ENCODE assay signal across 20 cellular contexts in genomic region chr1:15201849-15202551, GRCh38. TPM values are rescaled to one million over a fixed set of nuclear protein-coding genes. Genes with fewer than 3 reads are reported as not detected.
DNase-seq lines count a peak whose midpoint lies in the region; ATAC-seq and TF ChIP-seq lines count a peak whose summit lies in the region.
"Had no signal": no experiment of that assay in that cellular context is flagged by ENCODE, and none has a peak within 500 bp of the region (broad histone marks: within the 10 kb centered on the region; RNA-seq: fewer than 3 reads in every experiment).

No MANE protein-coding gene starts in this region.

- peak overlapping the region; percentile 98 for H3K27ac ChIP-seq in PC-9
- H3K27ac ChIP-seq in epithelial cell of prostate, result peak overlapping the region; percentile 84
- peak overlapping the region; percentile 74 to 81 for H3K27ac ChIP-seq in tibial artery
- H3K27ac ChIP-seq: BLaER1, RWPE1, thyroid gland had no signal

- no peak for TF ChIP-seq CTCF in PC-9 (conservative IDR thresholded peaks at IDR 0.05)
- TF ChIP-seq CTCF in tibial artery (IDR thresholded peaks at IDR 0.05), result no peak

- peak overlapping the region; percentile 57 for H3K4me2 ChIP-seq in PC-9
- H3K4me2 ChIP-seq: BLaER1 had no signal

- H3K27ac Mint-ChIP-seq in stimulated activated effector memory CD8-positive, alpha-beta T cell treated with anti-CD3 and anti-CD28 coated beads, Interleukin-12 subunit alpha, Interleukin-12 subunit beta, amount 100 ng/mL, for 72 hours, result no peak overlapping the region
- H3K27ac Mint-ChIP-seq: activated CD4-positive, alpha-beta T cell treated with anti-CD3 and anti-CD28 coated beads, Interleukin-2, amount 10 ng/mL, durations not matched to agents 24 days and 14 days had no signal

- H3K36me3 Mint-ChIP-seq in stimulated activated effector memory CD8-positive, alpha-beta T cell treated with anti-CD3 and anti-CD28 coated beads, Interleukin-12 subunit alpha, Interleukin-12 subunit beta, amount 100 ng/mL, for 72 hours, result no peaks in the 10 kb centered on the region

- peaks cover 19% of the 10 kb centered on the region; the same call in 1 of the 2 replicates for H3F3A ChIP-seq in PC-9 (ENCODE audit: insufficient read depth, low read depth)

- H3K4me3 ChIP-seq in PC-9 (no peak overlapping the region), tibial artery (peak overlapping the region in 1 of 2 donors; percentile 25)
- H3K4me3 ChIP-seq: BLaER1, dorsolateral prefrontal cortex, heart right ventricle, thyroid gland had no signal

- POLR2A ChIA-PET in PC-9 (lab: Charles Lee; ENCODE audit: unreplicated experiment), result interaction anchor here (0.6 kb wide), 1 partner anchor 597 kb away, joined by 3 read pairs; no protein-coding TSS in a partner anchor

- no peak overlapping the region for H2AFZ ChIP-seq in PC-9

- H3K9me3 Mint-ChIP-seq in stimulated activated effector memory CD8-positive, alpha-beta T cell treated with anti-CD3 and anti-CD28 coated beads, Interleukin-12 subunit alpha, Interleukin-12 subunit beta, amount 100 ng/mL, for 72 hours, result no peaks in the 10 kb centered on the region
- H3K9me3 Mint-ChIP-seq: activated CD4-positive, alpha-beta T cell treated with anti-CD3 and anti-CD28 coated beads, Interleukin-2, amount 10 ng/mL, durations not matched to agents 24 days and 14 days had no signal

- no peaks in the 10 kb centered on the region for H4K20me1 ChIP-seq in PC-9 (ENCODE audit: insufficient read depth)
- H4K20me1 ChIP-seq: BLaER1 had no signal

- intact Hi-C loops in PC-9 (cut with micrococcal nuclease; ENCODE audit: unreplicated experiment), result loop anchor here (2.0 to 5.0 kb wide), 3 partner anchors 23 to 155 kb away; no protein-coding TSS in a partner anchor
- intact Hi-C loops in tibial artery (cut with DNase I; ENCODE audit: low total_unique reads), result no loop called here

- no peaks in the 10 kb centered on the region for H3K9me3 ChIP-seq in PC-9 (ENCODE audit: insufficient read depth, low read depth)
- no peaks in the 10 kb centered on the region for H3K9me3 ChIP-seq in tibial artery
- H3K9me3 ChIP-seq: BLaER1, heart right ventricle, thyroid gland had no signal

- H3K4me1 ChIP-seq in PC-9 (replicated peaks; ENCODE audit: insufficient read depth) (peaks cover 37% of the 10 kb centered on the region), tibial artery (peaks cover 0 to 84% (median 30%) of the 10 kb centered on the region in 4 donors)

- H3K27me3 ChIP-seq in PC-9 (ENCODE audit: insufficient read depth, low read depth), result no peaks in the 10 kb centered on the region
- no peaks in the 10 kb centered on the region for H3K27me3 ChIP-seq in tibial artery
- H3K27me3 ChIP-seq: BLaER1, heart right ventricle, thyroid gland had no signal

- H3K79me2 ChIP-seq in PC-9 (ENCODE audit: low read depth), result peaks cover 13% of the 10 kb centered on the region; the same call in 1 of the 2 replicates

- DNase-seq in PC-9 (no peak), epithelial cell of prostate (ENCODE audit: low read depth, low spot score) (peak; percentile 50), mucosa of gallbladder (ENCODE audit: low spot score) (peak; percentile 84), tibial artery (no peak), OCI-M1 (lab: John Stamatoyannopoulos, UW) (no peak)
- DNase-seq in stimulated activated effector memory CD8-positive, alpha-beta T cell treated with anti-CD3 and anti-CD28 coated beads, Interleukin-12 subunit alpha, Interleukin-12 subunit beta, amount 100 ng/mL, for 72 hours (ENCODE audit: low spot score in 2 of 2), result no peak
- DNase-seq: activated CD4-positive, alpha-beta T cell treated with anti-CD3 and anti-CD28 coated beads, Interleukin-2, amount 10 ng/mL, durations not matched to agents 24 days and 14 days; activated naive CD4-positive, alpha-beta T cell treated with anti-CD3 and anti-CD28 coated beads, Interleukin-2, amount 50 U/mL, for 16 hours; heart right ventricle; midbrain; NCI-H1092 treated with DMSO at 0.1 percent for 48 hours; nucleus accumbens; stimulated activated CD4-positive, alpha-beta T cell treated with anti-CD3 and anti-CD28 coated beads, Interleukin-4, amount 100 ng/mL, for 24 hours; stimulated activated CD8-positive, alpha-beta memory T cell treated with anti-CD3 and anti-CD28 coated beads, Interleukin-4, amount 100 ng/mL, for 48 hours; thyroid gland had no signal

- no peaks in the 10 kb centered on the region for H3K4me1 Mint-ChIP-seq in stimulated activated effector memory CD8-positive, alpha-beta T cell treated with anti-CD3 and anti-CD28 coated beads, Interleukin-12 subunit alpha, Interleukin-12 subunit beta, amount 100 ng/mL, for 72 hours
- H3K4me1 Mint-ChIP-seq: activated CD4-positive, alpha-beta T cell treated with anti-CD3 and anti-CD28 coated beads, Interleukin-2, amount 10 ng/mL, durations not matched to agents 24 days and 14 days had no signal

- CTCF ChIA-PET in PC-9 (lab: Charles Lee), result no interaction called here

- no peak for ATAC-seq in stimulated activated effector memory CD8-positive, alpha-beta T cell treated with anti-CD3 and anti-CD28 coated beads, Interleukin-12 subunit alpha, Interleukin-12 subunit beta, amount 100 ng/mL, for 72 hours
- no peak for ATAC-seq in GM21717 (IDR thresholded peaks at IDR 0.05; ENCODE audit: unreplicated experiment)
- no peak for ATAC-seq in HG02588 (IDR thresholded peaks at IDR 0.05; ENCODE audit: unreplicated experiment)

- H3K36me3 ChIP-seq in PC-9 (ENCODE audit: low read depth) (no peaks in the 10 kb centered on the region), tibial artery (no peaks in the 10 kb centered on the region)
- H3K36me3 ChIP-seq: BLaER1, heart right ventricle, thyroid gland had no signal

- no peak overlapping the region for H3K4me3 Mint-ChIP-seq in stimulated activated effector memory CD8-positive, alpha-beta T cell treated with anti-CD3 and anti-CD28 coated beads, Interleukin-12 subunit alpha, Interleukin-12 subunit beta, amount 100 ng/mL, for 72 hours
- H3K4me3 Mint-ChIP-seq: activated CD4-positive, alpha-beta T cell treated with anti-CD3 and anti-CD28 coated beads, Interleukin-2, amount 10 ng/mL, durations not matched to agents 24 days and 14 days had no signal

- no peaks in the 10 kb centered on the region for H3K9me2 ChIP-seq in PC-9 (ENCODE audit: insufficient read depth)

- BruUV-seq in PC-9 (replicated peaks; lab: Mats Ljungman, UMichigan), result no TSS peak

RNA-seq across cellular contexts. Expression of gene FHAD1, which starts 45.0 kb away (rescaled TPM):
- 6.9 and 8.2 TPM in 2 replicates for total RNA-seq in PC-9 (2021)
- total RNA-seq in mucosa of gallbladder, result 1.7 TPM
- total RNA-seq: activated CD4-positive, alpha-beta T cell treated with anti-CD3 and anti-CD28 coated beads, Interleukin-2, amount 10 ng/mL, durations not matched to agents 24 days and 14 days had no signal

RNA-seq across cellular contexts. Expression of gene TMEM51, which starts 48.5 kb away (rescaled TPM):
- total RNA-seq in PC-9 (2021), result 11.7 and 12.7 TPM in 2 replicates
- 43.7 TPM for total RNA-seq in mucosa of gallbladder

Comparison
In these comparisons a context has a peak if more than half of its experiments do, and no peak if none do; other contexts are left out.
1. DNase-seq: peak in epithelial cell of prostate (single experiment) and mucosa of gallbladder (single experiment); none in PC-9 (0 of 2), tibial artery (0 of 2), stimulated activated effector memory CD8-positive, alpha-beta T cell treated with anti-CD3 and anti-CD28 coated beads, Interleukin-12 subunit alpha, Interleukin-12 subunit beta, amount 100 ng/mL, for 72 hours (0 of 2) and OCI-M1 (single experiment).
2. Peak in every context shown above with its lines, with median percentiles within 50 percentile points of each other: H3K27ac ChIP-seq.